In the genomic region with DNA sequence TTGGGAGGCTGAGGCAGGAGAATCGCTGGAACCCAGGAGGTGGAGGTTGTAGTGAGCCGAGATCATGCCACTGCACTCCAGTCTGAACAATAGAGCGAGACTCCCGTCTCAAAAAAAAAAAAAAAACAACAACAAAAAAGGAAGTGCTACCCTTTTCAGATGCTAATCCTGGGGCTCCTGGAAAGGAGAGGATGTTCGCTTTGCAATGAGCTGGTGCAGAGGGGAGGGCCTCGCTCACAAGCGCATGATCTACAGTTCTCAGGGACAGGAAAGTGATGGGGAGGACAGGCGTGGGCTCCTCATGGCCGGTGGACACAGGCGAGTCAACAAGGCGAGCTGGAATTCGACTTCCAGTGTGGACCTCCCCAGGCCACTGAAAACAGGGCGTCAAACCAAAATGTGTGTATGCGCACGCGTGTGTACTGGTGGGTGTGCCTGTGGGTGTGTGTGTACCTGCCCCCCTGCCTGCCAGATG, we compare ENCODE assay signal across 7 cellular contexts. TPM values are rescaled to one million over a fixed set of nuclear protein-coding genes. Genes with fewer than 3 reads are reported as not detected.
DNase-seq lines count a peak whose midpoint lies in the region; ATAC-seq and TF ChIP-seq lines count a peak whose summit lies in the region.

No MANE protein-coding gene starts in this region.

- peaks cover 18% of the 10 kb centered on the region for H3K36me3 ChIP-seq in endodermal cell (ENCODE audit: control insufficient read depth, insufficient read depth, low read length)
- H3K36me3 ChIP-seq in uterus = no peaks in the 10 kb centered on the region

- H3K27ac ChIP-seq in endodermal cell (ENCODE audit: low read depth, low read length) (no peak overlapping the region), uterus (no peak overlapping the region)

- H3K4me1 Mint-ChIP-seq in IgD-negative memory B cell (peaks cover 52 to 72% (median 67%) of the 10 kb centered on the region in 3 donors), endodermal cell (peaks cover 23% of the 10 kb centered on the region)
- peaks cover 96% of the 10 kb centered on the region for H3K4me1 Mint-ChIP-seq in stimulated activated naive CD8-positive, alpha-beta T cell treated with anti-CD3 and anti-CD28 coated beads, Interleukin-15, Interleukin-2, amounts not matched to agents 100 ng/mL and 50 ng/mL, for 24 hours (ENCODE audit: low read depth)

- 89 to 91% methylated on average over 4 to 16 of the region's 16 CpGs for WGBS in endodermal cell (ENCODE audit: insufficient coverage in 1 of 2, insufficient read length in 1 of 2), 2 experiments

- peaks cover 2% of the 10 kb centered on the region for H3K27me3 Mint-ChIP-seq in IgD-negative memory B cell
- H3K27me3 Mint-ChIP-seq in endodermal cell (ENCODE audit: insufficient read depth) = no peaks in the 10 kb centered on the region
- peaks cover 3% of the 10 kb centered on the region for H3K27me3 Mint-ChIP-seq in stimulated activated naive CD8-positive, alpha-beta T cell treated with anti-CD3 and anti-CD28 coated beads, Interleukin-15, Interleukin-2, amounts not matched to agents 100 ng/mL and 50 ng/mL, for 24 hours

- H3K9me3 Mint-ChIP-seq in IgD-negative memory B cell = no peaks in the 10 kb centered on the region
- no peaks in the 10 kb centered on the region for H3K9me3 Mint-ChIP-seq in endodermal cell
- no peaks in the 10 kb centered on the region for H3K9me3 Mint-ChIP-seq in stimulated activated naive CD8-positive, alpha-beta T cell treated with anti-CD3 and anti-CD28 coated beads, Interleukin-15, Interleukin-2, amounts not matched to agents 100 ng/mL and 50 ng/mL, for 24 hours

- peak; percentile 41 for DNase-seq in activated CD4-positive, alpha-beta T cell treated with anti-CD3 and anti-CD28 coated beads for 48 hours
- DNase-seq in endodermal cell (peak; percentile 66), uterus (no peak)

- ATAC-seq in esophagus mucosa = no peak
- ATAC-seq in GM18870 (IDR thresholded peaks at IDR 0.05; ENCODE audit: unreplicated experiment) = no peak

- H3K27ac Mint-ChIP-seq in IgD-negative memory B cell = peak overlapping the region; percentile 94 to 100 (median 99)
- H3K27ac Mint-ChIP-seq in endodermal cell = peak overlapping the region; percentile 56
- peak overlapping the region; percentile 100 for H3K27ac Mint-ChIP-seq in stimulated activated naive CD8-positive, alpha-beta T cell treated with anti-CD3 and anti-CD28 coated beads, Interleukin-15, Interleukin-2, amounts not matched to agents 100 ng/mL and 50 ng/mL, for 24 hours

- no peak for TF ChIP-seq POLR2A in uterus (IDR thresholded peaks at IDR 0.05)

- H3K4me3 Mint-ChIP-seq in IgD-negative memory B cell (peak overlapping the region; percentile 79 to 98 (median 92)), endodermal cell (peak overlapping the region; percentile 38)
- peak overlapping the region; percentile 97 for H3K4me3 Mint-ChIP-seq in stimulated activated naive CD8-positive, alpha-beta T cell treated with anti-CD3 and anti-CD28 coated beads, Interleukin-15, Interleukin-2, amounts not matched to agents 100 ng/mL and 50 ng/mL, for 24 hours

- TF ChIP-seq CTCF in endodermal cell (conservative IDR thresholded peaks at IDR 0.05) (no peak), uterus (IDR thresholded peaks at IDR 0.05) (no peak)

- no peaks in the 10 kb centered on the region for H3K9me3 ChIP-seq in endodermal cell (ENCODE audit: control insufficient read depth, low read length)
- no peaks in the 10 kb centered on the region for H3K9me3 ChIP-seq in uterus

- no peak overlapping the region for H3K9ac ChIP-seq in endodermal cell (ENCODE audit: extremely low read depth, low read length, poor library complexity, severe bottlenecking)

- H3K4me3 ChIP-seq in endodermal cell (ENCODE audit: low read length) (no peak overlapping the region), uterus (no peak overlapping the region)

- H3K27me3 ChIP-seq in endodermal cell (ENCODE audit: control insufficient read depth, insufficient read depth, low read length, poor library complexity, severe bottlenecking) (no peaks in the 10 kb centered on the region), uterus (no peaks in the 10 kb centered on the region)

- no peaks in the 10 kb centered on the region for H3K36me3 Mint-ChIP-seq in IgD-negative memory B cell
- peaks cover 31% of the 10 kb centered on the region for H3K36me3 Mint-ChIP-seq in endodermal cell (ENCODE audit: low read depth)
- H3K36me3 Mint-ChIP-seq in stimulated activated naive CD8-positive, alpha-beta T cell treated with anti-CD3 and anti-CD28 coated beads, Interleukin-15, Interleukin-2, amounts not matched to agents 100 ng/mL and 50 ng/mL, for 24 hours (ENCODE audit: low read depth) = peaks cover 75% of the 10 kb centered on the region

- intact Hi-C loops in uterus (cut with DNase I; ENCODE audit: low total_unique reads) = loop anchor here (5.0 to 10.0 kb wide), 2 partner anchors 163 to 345 kb away; a partner anchor contains a TSS

- H3K4me1 ChIP-seq in endodermal cell (ENCODE audit: control insufficient read depth, insufficient read depth, low read length) (peaks cover 10% of the 10 kb centered on the region), uterus (peaks cover 0 to 9% of the 10 kb centered on the region in 2 donors)

RNA-seq across cellular contexts. Expression of a gene that starts 54.2 kb away (rescaled TPM):
- polyA plus RNA-seq in IgD-negative memory B cell = 24.5 TPM
- total RNA-seq in endodermal cell (10 to 100 TPM; 24.4 to 25.8 TPM), uterus (10 to 100 TPM in 2 of 4 donors, 1 to 10 TPM in 2; 5.6 to 46.7 (median 11.1) TPM), esophagus mucosa (12.8 TPM)
- polyA plus RNA-seq in endodermal cell (2013, experiment 1 of 2) = 23.8 TPM
- 20.7 TPM for polyA plus RNA-seq in endodermal cell (2013, experiment 2 of 2)

RNA-seq across cellular contexts. Expression of a gene that starts 54.4 kb away (rescaled TPM):
- polyA plus RNA-seq in IgD-negative memory B cell = 119 TPM
- total RNA-seq in endodermal cell (10 to 100 TPM; 29.9 to 34.1 TPM), uterus (10 to 100 TPM; 17.4 to 56.9 (median 35.0) TPM), esophagus mucosa (25.1 TPM)
- 42.8 TPM for polyA plus RNA-seq in endodermal cell (2013, experiment 1 of 2)
- 38.7 TPM for polyA plus RNA-seq in endodermal cell (2013, experiment 2 of 2)

Comparison
In these comparisons a context has a peak if more than half of its experiments do, and no peak if none do; other contexts are left out.
1. H3K4me3 Mint-ChIP-seq: peak in every context shown above with its lines; median percentile 97 in stimulated activated naive CD8-positive, alpha-beta T cell treated with anti-CD3 and anti-CD28 coated beads, Interleukin-15, Interleukin-2, amounts not matched to agents 100 ng/mL and 50 ng/mL, for 24 hours; 92 in IgD-negative memory B cell; 38 in endodermal cell.
2. DNase-seq: peak in activated CD4-positive, alpha-beta T cell treated with anti-CD3 and anti-CD28 coated beads for 48 hours (single experiment) and endodermal cell (single experiment); none in uterus (0 of 2).
3. Peak in every context shown above with its lines, with median percentiles within 50 percentile points of each other: H3K27ac Mint-ChIP-seq.